Comparison of ENCODE assay signal across 15 cellular contexts in the genomic region with DNA sequence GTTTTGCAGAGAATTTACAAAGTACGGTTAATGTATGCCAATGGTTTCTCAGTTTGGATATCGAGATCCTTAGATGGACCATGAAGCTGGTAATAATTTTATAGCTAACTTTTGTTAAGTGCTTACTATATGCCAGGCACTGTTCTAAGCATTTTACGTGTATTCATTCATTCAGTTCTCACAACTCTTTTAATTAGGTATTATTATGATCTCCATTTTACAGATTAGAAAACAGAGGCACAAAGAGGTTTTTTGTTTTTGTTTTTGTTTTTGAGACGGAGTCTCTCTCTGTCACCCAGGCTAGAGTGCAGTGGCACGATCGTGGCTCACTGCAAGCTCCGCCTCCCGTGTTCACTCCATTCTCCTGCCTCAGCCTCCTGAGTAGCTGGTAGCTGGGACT.
"Had no signal": no experiment of that assay in that cellular context is flagged by ENCODE, and none has a peak within 500 bp of the region (broad histone marks: within the 10 kb centered on the region; RNA-seq: fewer than 3 reads in every experiment).

No MANE protein-coding gene starts in this region.

- H3K9ac ChIP-seq: neural progenitor cell had no signal

- H3K36me3 ChIP-seq: brain microvascular endothelial cell, neural progenitor cell, pancreas, uterus had no signal

- H3K9me3 Mint-ChIP-seq: neural progenitor cell had no signal

- H3K27ac Mint-ChIP-seq: neural progenitor cell had no signal

- H3K4me3 Mint-ChIP-seq: neural progenitor cell had no signal

- H3K4me3 ChIP-seq: neural progenitor cell, pancreas, uterus had no signal

- H2AFZ ChIP-seq: neural progenitor cell had no signal

- DNase-seq: activated CD4-positive, CD25-positive, alpha-beta regulatory T cell treated with anti-CD3 and anti-CD28 coated beads, Interleukin-2, amount 50 U/mL, for 72 hours; activated naive CD4-positive, alpha-beta T cell; activated T-cell treated with anti-CD3 and anti-CD28 coated beads for 4 hours; brain microvascular endothelial cell; dermis blood vessel endothelial cell; erythroblast; hypothalamus; kidney glomerular epithelial cell; mesendoderm; pancreas; stimulated activated CD4-positive, alpha-beta T cell treated with anti-CD3 and anti-CD28 coated beads, Interleukin-4, amount 100 ng/mL, for 1 hour; stimulated activated CD8-positive, alpha-beta memory T cell treated with anti-CD3 and anti-CD28 coated beads, Interleukin-4, amount 100 ng/mL, for 48 hours; uterus had no signal

- H3K27me3 ChIP-seq: brain microvascular endothelial cell, neural progenitor cell, pancreas, uterus had no signal

- H3K9me3 ChIP-seq: pancreas, uterus had no signal

- H3K4me2 ChIP-seq: neural progenitor cell had no signal

- ATAC-seq: pancreas, SK-N-SH treated with all-trans-retinoic acid at 6 μM for 48 hours had no signal
